8 cellular contexts compared by ENCODE assay signal in genomic region chr16:85028638-85029412, GRCh38. TPM values are rescaled to one million over a fixed set of nuclear protein-coding genes. Genes with fewer than 3 reads are reported as not detected.
DNase-seq lines count a peak whose midpoint lies in the region; ATAC-seq and TF ChIP-seq lines count a peak whose summit lies in the region.

No MANE protein-coding gene starts in this region.

- H3K4me3 ChIP-seq in esophagus squamous epithelium (peak overlapping the region; percentile 74 to 95 (median 85)), upper lobe of left lung (peak overlapping the region in 3 of 4 donors; percentile 83 to 95 (median 92))

- in situ Hi-C loops in GM13976 (cut with MboI; ENCODE audit: low sequenced_read_pairs, unreplicated experiment) = no loop called here

- H3K4me1 ChIP-seq in esophagus squamous epithelium (peaks cover 34 to 60% (median 35%) of the 10 kb centered on the region in 3 donors), upper lobe of left lung (peaks cover 24 to 58% (median 36%) of the 10 kb centered on the region in 4 donors)

- H3K4me3 Mint-ChIP-seq in activated T-cell treated with anti-CD3 and anti-CD28 coated beads, Interleukin-2, amount 50 U/mL, for 4 hours = peak overlapping the region; percentile 91

- no peak for TF ChIP-seq CTCF in GM13976 (IDR thresholded peaks at IDR 0.05; ENCODE audit: borderline replicate concordance, control extremely low read depth, extremely low read depth, insufficient read depth, missing control alignments)
- no peak for TF ChIP-seq CTCF in esophagus squamous epithelium (IDR thresholded peaks at IDR 0.05)
- TF ChIP-seq CTCF in upper lobe of left lung (IDR thresholded peaks at IDR 0.05) = no peak

- no peak for TF ChIP-seq EP300 in upper lobe of left lung (IDR thresholded peaks at IDR 0.05)

- H3K4me1 Mint-ChIP-seq in activated T-cell treated with anti-CD3 and anti-CD28 coated beads, Interleukin-2, amount 50 U/mL, for 4 hours (ENCODE audit: low read depth) = peaks cover 41% of the 10 kb centered on the region

- WGBS in esophagus squamous epithelium, 2 donors = 13 to 27% methylated on average over 15 of the region's 17 CpGs
- 26 to 43% methylated on average over 17 of the region's 17 CpGs for WGBS in upper lobe of left lung, 2 donors

- H3K9me3 ChIP-seq in esophagus squamous epithelium = no peaks in the 10 kb centered on the region
- H3K9me3 ChIP-seq in upper lobe of left lung = peaks cover 0 to 4% (median 0%) of the 10 kb centered on the region in 4 donors

- intact Hi-C loops in esophagus squamous epithelium (cut with DNase I) = no loop called here
- intact Hi-C loops in posterior vena cava (cut with DNase I) = no loop called here

- H3K27me3 ChIP-seq in esophagus squamous epithelium = no peaks in the 10 kb centered on the region
- no peaks in the 10 kb centered on the region for H3K27me3 ChIP-seq in upper lobe of left lung

- H3K27ac ChIP-seq in esophagus squamous epithelium (peak overlapping the region; percentile 87 to 94 (median 92)), upper lobe of left lung (peak overlapping the region; percentile 88 to 98 (median 90))

- H3K36me3 ChIP-seq in esophagus squamous epithelium = peaks cover 0 to 20% (median 0%) of the 10 kb centered on the region in 3 donors
- H3K36me3 ChIP-seq in upper lobe of left lung = peaks cover 0 to 11% (median 3%) of the 10 kb centered on the region in 4 donors

- peak; percentile 77 for ATAC-seq in activated T-cell treated with anti-CD3 and anti-CD28 coated beads, Interleukin-2, amount 50 U/mL, for 4 hours
- peak; percentile 21 to 39 for ATAC-seq in upper lobe of left lung (ENCODE audit: low FRiP score in 2 of 2)

- peaks cover 4% of the 10 kb centered on the region for H3K36me3 Mint-ChIP-seq in activated T-cell treated with anti-CD3 and anti-CD28 coated beads, Interleukin-2, amount 50 U/mL, for 4 hours (ENCODE audit: insufficient read depth)

- DNase-seq in GM13976 (ENCODE audit: low spot score) (peak; percentile 50), NAMALWA (ENCODE audit: low spot score) (peak; percentile 44), esophagus squamous epithelium (lab: John Stamatoyannopoulos, UW) (no peak), posterior vena cava (ENCODE audit: low spot score) (peak; percentile 84), upper lobe of left lung (peak in 1 of 2 donors; percentile 75), NCI-H1417 (lab: John Stamatoyannopoulos, UW) (no peak), cortex of kidney (lab: John Stamatoyannopoulos, UW) (no peak)
- peak; percentile 69 for DNase-seq in activated T-cell treated with anti-CD3 and anti-CD28 coated beads, Interleukin-2, amount 50 U/mL, for 4 hours

- no peaks in the 10 kb centered on the region for H3K27me3 Mint-ChIP-seq in activated T-cell treated with anti-CD3 and anti-CD28 coated beads, Interleukin-2, amount 50 U/mL, for 4 hours (ENCODE audit: low read depth)

- no peaks in the 10 kb centered on the region for H3K9me3 Mint-ChIP-seq in activated T-cell treated with anti-CD3 and anti-CD28 coated beads, Interleukin-2, amount 50 U/mL, for 4 hours

- TF ChIP-seq POLR2A in esophagus squamous epithelium (IDR thresholded peaks at IDR 0.05) (peak in 1 of 4 donors; percentile 47), upper lobe of left lung (IDR thresholded peaks at IDR 0.05) (peak in 1 of 4 donors; percentile 14)

RNA-seq across cellular contexts. Expression of gene KIAA0513, which starts 1.2 kb away (rescaled TPM):
- total RNA-seq in activated T-cell treated with anti-CD3 and anti-CD28 coated beads, Interleukin-2, amount 50 U/mL, for 4 hours = 10 to 100 TPM; 13.6 to 19.6 (median 17.6) TPM
- total RNA-seq in esophagus squamous epithelium (10 to 100 TPM in 1 of 4 donors, 1 to 10 TPM in 3; 9.0 to 11.4 (median 9.7) TPM), posterior vena cava (10 to 100 TPM; 14.7 to 15.8 TPM), upper lobe of left lung (10 to 100 TPM; 21.6 to 77.5 (median 37.9) TPM)

RNA-seq across cellular contexts. Expression of gene ZDHHC7, which starts 17.5 kb away (rescaled TPM):
- 10 to 100 TPM; 27.2 to 34.6 (median 31.8) TPM for total RNA-seq in activated T-cell treated with anti-CD3 and anti-CD28 coated beads, Interleukin-2, amount 50 U/mL, for 4 hours
- total RNA-seq in esophagus squamous epithelium (10 to 100 TPM; 31.2 to 41.2 (median 38.6) TPM), posterior vena cava (10 to 100 TPM; 34.0 to 38.5 TPM), upper lobe of left lung (100 to 1,000 TPM in 1 of 6 donors, 10 to 100 TPM in 5; 77.4 to 112 (median 92.7) TPM)

Comparison
In these comparisons a context has a peak if more than half of its experiments do, and no peak if none do; other contexts are left out.
1. DNase-seq: peak in GM13976 (single experiment), NAMALWA (single experiment), activated T-cell treated with anti-CD3 and anti-CD28 coated beads, Interleukin-2, amount 50 U/mL, for 4 hours (single experiment) and posterior vena cava (single experiment); none in esophagus squamous epithelium (single experiment), NCI-H1417 (0 of 3) and cortex of kidney (single experiment).